21 cellular contexts compared by ENCODE assay signal in genomic region chr5:104363567-104363966, GRCh38.
"Had no signal": no experiment of that assay in that cellular context is flagged by ENCODE, and none has a peak within 500 bp of the region (broad histone marks: within the 10 kb centered on the region; RNA-seq: fewer than 3 reads in every experiment).

No MANE protein-coding gene starts in this region.

- H3K4me1 Mint-ChIP-seq: activated naive CD8-positive, alpha-beta T cell treated with anti-CD3 and anti-CD28 coated beads for 36 hours; brain; immature natural killer cell; stimulated activated naive B cell treated with anti-CD40 and anti-IgM and Interleukin-4, amounts not matched to agents 10 μg/mL and 1 μg/mL and 100 μg/mL, for 72 hours had no signal

- H2AFZ ChIP-seq: parathyroid adenoma had no signal

- H3K27me3 Mint-ChIP-seq: activated naive CD8-positive, alpha-beta T cell treated with anti-CD3 and anti-CD28 coated beads for 36 hours; brain; stimulated activated naive B cell treated with anti-CD40 and anti-IgM and Interleukin-4, amounts not matched to agents 10 μg/mL and 1 μg/mL and 100 μg/mL, for 72 hours had no signal

- H3K27ac ChIP-seq: coronary artery, esophagus muscularis mucosa, lower lobe of right lung, parathyroid adenoma, thyroid gland, uterus had no signal

- H3K27me3 ChIP-seq: esophagus muscularis mucosa, thyroid gland, uterus had no signal

- H3K27ac Mint-ChIP-seq: activated naive CD8-positive, alpha-beta T cell treated with anti-CD3 and anti-CD28 coated beads for 36 hours; brain; immature natural killer cell; stimulated activated naive B cell treated with anti-CD40 and anti-IgM and Interleukin-4, amounts not matched to agents 10 μg/mL and 1 μg/mL and 100 μg/mL, for 72 hours had no signal

- H3K9me3 ChIP-seq: esophagus muscularis mucosa, lower lobe of right lung, thyroid gland, uterus had no signal

- H3K36me3 ChIP-seq: esophagus muscularis mucosa, lower lobe of right lung, thyroid gland, uterus had no signal

- H3K9ac ChIP-seq: parathyroid adenoma had no signal

- DNase-seq: activated CD4-positive, alpha-beta T cell treated with anti-CD3 and anti-CD28 coated beads, Interleukin-2, amount 50 U/mL, for 1 hour; activated CD8-positive, alpha-beta memory T cell treated with anti-CD3 and anti-CD28 coated beads for 24 hours; activated naive CD8-positive, alpha-beta T cell treated with anti-CD3 and anti-CD28 coated beads for 36 hours; amygdala; central memory CD4-positive, alpha-beta T cell; effector CD4-positive, alpha-beta T cell; foreskin melanocyte; head of caudate nucleus; immature natural killer cell; lower lobe of right lung; midbrain; stimulated activated CD4-positive, alpha-beta T cell treated with anti-CD3 and anti-CD28 coated beads, Interleukin-15, amount 100 ng/mL, for 24 hours; stimulated activated CD4-positive, alpha-beta T cell treated with anti-CD3 and anti-CD28 coated beads, Interleukin-4, amount 100 ng/mL, for 1 hour; stimulated activated naive B cell treated with anti-CD40 and anti-IgM and Interleukin-4, amounts not matched to agents 10 μg/mL and 1 μg/mL and 100 μg/mL, for 72 hours; thyroid gland; uterus had no signal

- H3K9me3 Mint-ChIP-seq: stimulated activated naive B cell treated with anti-CD40 and anti-IgM and Interleukin-4, amounts not matched to agents 10 μg/mL and 1 μg/mL and 100 μg/mL, for 72 hours had no signal

- H3K4me1 ChIP-seq: esophagus muscularis mucosa, lower lobe of right lung, parathyroid adenoma, thyroid gland, uterus had no signal

- H3K36me3 Mint-ChIP-seq: activated naive CD8-positive, alpha-beta T cell treated with anti-CD3 and anti-CD28 coated beads for 36 hours; brain; immature natural killer cell; stimulated activated naive B cell treated with anti-CD40 and anti-IgM and Interleukin-4, amounts not matched to agents 10 μg/mL and 1 μg/mL and 100 μg/mL, for 72 hours had no signal

- H3K79me2 ChIP-seq: parathyroid adenoma had no signal

- H3K4me3 ChIP-seq: coronary artery, esophagus muscularis mucosa, lower lobe of right lung, thyroid gland, uterus had no signal

- H3K4me3 Mint-ChIP-seq: activated naive CD8-positive, alpha-beta T cell treated with anti-CD3 and anti-CD28 coated beads for 36 hours; brain; immature natural killer cell; stimulated activated naive B cell treated with anti-CD40 and anti-IgM and Interleukin-4, amounts not matched to agents 10 μg/mL and 1 μg/mL and 100 μg/mL, for 72 hours had no signal

- ATAC-seq: activated CD4-positive, CD25-positive, alpha-beta regulatory T cell treated with anti-CD3 and anti-CD28 coated beads, Interleukin-2, amount 50 U/mL, for 24 hours; lower lobe of right lung; stimulated activated naive B cell treated with anti-CD40 and anti-IgM and Interleukin-4, amounts not matched to agents 10 μg/mL and 1 μg/mL and 100 μg/mL, for 72 hours had no signal
